In the genomic region with DNA sequence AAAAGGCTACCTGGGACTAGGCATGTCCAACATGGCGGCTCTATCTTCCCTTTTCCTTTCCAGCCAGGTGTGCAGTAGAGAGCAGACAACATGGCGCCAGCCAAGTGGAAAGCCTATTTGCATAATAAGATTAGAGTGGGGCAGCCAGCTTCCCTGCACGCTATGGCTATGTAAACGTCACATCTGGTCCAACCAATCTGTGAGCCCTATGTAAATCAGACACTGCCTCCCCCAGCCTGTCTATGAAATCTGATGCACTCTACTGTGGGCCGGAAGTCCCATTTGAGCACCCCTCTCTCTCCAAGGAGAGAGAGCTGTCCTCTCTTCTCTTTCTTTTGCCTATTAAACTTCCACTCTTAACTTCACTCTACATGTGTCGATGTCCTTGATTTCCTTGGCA, we compare ENCODE assay signal across 18 cellular contexts.
DNase-seq lines count a peak whose midpoint lies in the region; ATAC-seq and TF ChIP-seq lines count a peak whose summit lies in the region.
"Had no signal": no experiment of that assay in that cellular context is flagged by ENCODE, and none has a peak within 500 bp of the region (broad histone marks: within the 10 kb centered on the region; RNA-seq: fewer than 3 reads in every experiment).

No MANE protein-coding gene starts in this region.

- DNase-seq in D341Med (ENCODE audit: low spot score) (peak; percentile 24), NAMALWA (ENCODE audit: low spot score) (peak; percentile 24), NCI-H510A (lab: John Stamatoyannopoulos, UW) (peak; percentile 20), astrocyte of the hippocampus (ENCODE audit: low read depth, low spot score) (peak; percentile 61), NCI-H1092 treated with DMSO at 0.1 percent for 48 hours (lab: John Stamatoyannopoulos, UW) (no peak), osteocyte (ENCODE audit: extremely low spot score, unreplicated experiment) (no peak), esophagus squamous epithelium (lab: John Stamatoyannopoulos, UW) (no peak)
- DNase-seq: activated CD4-positive, alpha-beta T cell treated with anti-CD3 and anti-CD28 coated beads, Interleukin-2, amount 10 ng/mL, durations not matched to agents 7 days and 5 days; activated naive CD4-positive, alpha-beta T cell; anterior cingulate cortex; cerebellar nuclear complex; GDM1; HCEC 1CT; Peyer's patch; stimulated activated CD4-positive, alpha-beta T cell treated with anti-CD3 and anti-CD28 coated beads, Interleukin-2, amount 100 ng/mL, for 24 hours had no signal

- H3K36me3 Mint-ChIP-seq in osteocyte (ENCODE audit: unreplicated experiment): peaks cover 2% of the 10 kb centered on the region

- intact Hi-C loops in esophagus squamous epithelium (cut with DNase I): no loop called here

- TF ChIP-seq CTCF in osteocyte (IDR thresholded peaks at IDR 0.05) (no peak), esophagus squamous epithelium (IDR thresholded peaks at IDR 0.05) (no peak)

- H3K4me3 ChIP-seq in esophagus squamous epithelium: no peak overlapping the region
- H3K4me3 ChIP-seq: GM12878, lung, Peyer's patch had no signal

- no peaks in the 10 kb centered on the region for H3K4me1 Mint-ChIP-seq in osteocyte (ENCODE audit: unreplicated experiment)
- H3K4me1 Mint-ChIP-seq: activated CD4-positive, alpha-beta T cell treated with anti-CD3 and anti-CD28 coated beads, Interleukin-2, amount 10 ng/mL, durations not matched to agents 7 days and 5 days had no signal

- no peak for ATAC-seq in GM21423 (IDR thresholded peaks at IDR 0.05; ENCODE audit: unreplicated experiment)
- ATAC-seq: GM12878 had no signal

- peaks cover 0 to 22% (median 14%) of the 10 kb centered on the region in 3 donors for H3K9me3 ChIP-seq in esophagus squamous epithelium

- H3K27ac Mint-ChIP-seq in osteocyte (ENCODE audit: unreplicated experiment): no peak overlapping the region
- H3K27ac Mint-ChIP-seq: activated CD4-positive, alpha-beta T cell treated with anti-CD3 and anti-CD28 coated beads, Interleukin-2, amount 10 ng/mL, durations not matched to agents 7 days and 5 days had no signal

- H3K36me3 ChIP-seq in esophagus squamous epithelium: no peaks in the 10 kb centered on the region
- H3K36me3 ChIP-seq: Peyer's patch had no signal

- H3K27me3 Mint-ChIP-seq in osteocyte (ENCODE audit: unreplicated experiment): peaks cover 19% of the 10 kb centered on the region
- H3K27me3 Mint-ChIP-seq: activated CD4-positive, alpha-beta T cell treated with anti-CD3 and anti-CD28 coated beads, Interleukin-2, amount 10 ng/mL, durations not matched to agents 7 days and 5 days had no signal

- no peak overlapping the region for H3K4me3 Mint-ChIP-seq in osteocyte (ENCODE audit: unreplicated experiment)
- H3K4me3 Mint-ChIP-seq: activated CD4-positive, alpha-beta T cell treated with anti-CD3 and anti-CD28 coated beads, Interleukin-2, amount 10 ng/mL, durations not matched to agents 7 days and 5 days had no signal

- no peak for TF ChIP-seq POLR2A in esophagus squamous epithelium (IDR thresholded peaks at IDR 0.05)

- no peak overlapping the region for H3K27ac ChIP-seq in esophagus squamous epithelium
- H3K27ac ChIP-seq: Peyer's patch had no signal

- H3K9me3 Mint-ChIP-seq in osteocyte (ENCODE audit: unreplicated experiment): peaks cover 18% of the 10 kb centered on the region

- 49 to 75% methylated on average over 5 to 6 of the region's 6 CpGs for WGBS in esophagus squamous epithelium, 2 donors

- H3K27me3 ChIP-seq in esophagus squamous epithelium: no peaks in the 10 kb centered on the region
- H3K27me3 ChIP-seq: Peyer's patch had no signal

- no peaks in the 10 kb centered on the region for H3K4me1 ChIP-seq in esophagus squamous epithelium
- H3K4me1 ChIP-seq: Peyer's patch had no signal

Comparison
In these comparisons a context has a peak if more than half of its experiments do, and no peak if none do; other contexts are left out.
1. DNase-seq: peak in D341Med (single experiment), NAMALWA (single experiment), NCI-H510A (single experiment) and astrocyte of the hippocampus (single experiment); none in NCI-H1092 treated with DMSO at 0.1 percent for 48 hours (single experiment), osteocyte (single experiment) and esophagus squamous epithelium (single experiment).